In the genomic region with DNA sequence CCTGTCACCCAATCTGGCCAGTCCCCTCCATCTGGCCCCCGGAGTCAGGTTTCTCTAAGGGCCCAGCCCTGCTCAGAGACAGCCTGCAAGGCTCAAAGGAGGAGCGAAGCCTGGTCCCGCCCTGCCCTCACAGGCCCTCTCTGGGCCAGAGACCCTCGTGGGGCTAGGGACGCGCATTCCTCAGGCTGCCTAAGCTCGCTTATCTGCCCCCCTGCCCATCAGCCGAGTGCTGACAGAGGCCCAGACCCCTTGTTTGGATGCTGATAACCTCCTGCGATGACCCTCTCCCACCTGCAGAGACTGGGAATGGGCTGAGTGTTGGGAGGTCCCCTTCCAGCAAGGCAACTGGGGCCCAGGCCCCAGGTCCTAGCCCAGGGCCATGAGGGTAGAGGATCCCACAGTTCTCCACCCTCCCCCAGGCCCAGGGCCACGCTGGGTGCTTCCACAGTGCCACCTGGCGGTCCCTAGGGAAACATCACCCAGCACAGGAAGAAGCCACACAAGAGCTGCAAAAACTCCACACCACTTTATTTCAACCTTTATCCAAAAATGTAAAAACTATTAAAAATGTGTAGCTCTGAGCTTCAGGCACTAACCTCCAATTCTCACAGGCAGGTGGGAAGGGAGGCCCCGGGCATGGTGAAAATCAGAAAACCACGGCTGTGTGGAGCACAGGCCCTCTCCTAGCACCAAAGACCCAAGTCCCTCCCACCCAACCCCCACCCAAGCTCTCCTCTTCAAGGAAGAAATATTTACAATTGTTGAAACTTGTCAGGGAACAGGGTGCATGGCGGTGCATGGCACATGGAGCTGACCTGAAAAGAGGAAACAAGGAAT, we compare ENCODE assay signal across 8 cellular contexts. TPM values are rescaled to one million over a fixed set of nuclear protein-coding genes. Genes with fewer than 3 reads are reported as not detected.
A peak's percentile ranks its signal among the peaks of the same experiment; 100 is the strongest.
DNase-seq lines count a peak whose midpoint lies in the region; ATAC-seq and TF ChIP-seq lines count a peak whose summit lies in the region.

No MANE protein-coding gene starts in this region.

- peak; percentile 87 to 94 for TF ChIP-seq CTCF in brain (conservative IDR thresholded peaks at IDR 0.05)

- peaks cover 25% of the 10 kb centered on the region for H3K36me3 Mint-ChIP-seq in brain

- H3K4me1 Mint-ChIP-seq in brain: peaks cover 69% of the 10 kb centered on the region

- DNase-seq in Right ventricle myocardium inferior (ENCODE audit: missing footprints) (peak; percentile 80), cardiac septum (ENCODE audit: low spot score) (no peak), NCI-H146 (lab: John Stamatoyannopoulos, UW) (peak; percentile 49), UCSD-AML1 (lab: John Stamatoyannopoulos, UW; ENCODE audit: unreplicated experiment) (peak; percentile 70), islet precursor cell (peak; percentile 83)
- peak; percentile 76 for DNase-seq in stimulated activated CD4-positive, alpha-beta T cell treated with anti-CD3 and anti-CD28 coated beads, Interleukin-1b, Interleukin-23, amount 100 ng/mL, for 48 hours

- intact Hi-C loops in Right ventricle myocardium inferior (cut with DNase I): loop anchor here (1.0 to 5.0 kb wide), 3 partner anchors 36 to 569 kb away; a partner anchor contains a TSS
- intact Hi-C loops in cardiac septum (cut with DNase I): loop anchor here (2.0 kb wide), 1 partner anchor 178 kb away; no protein-coding TSS in a partner anchor

- peaks cover 56% of the 10 kb centered on the region for H3K27me3 Mint-ChIP-seq in brain

- ATAC-seq in Right ventricle myocardium inferior (no peak), HG03175 (IDR thresholded peaks at IDR 0.05; ENCODE audit: unreplicated experiment) (no peak)

- H3K9me3 Mint-ChIP-seq in brain: no peaks in the 10 kb centered on the region

- peak overlapping the region; percentile 43 to 100 (median 81) for H3K4me3 Mint-ChIP-seq in brain

- peak overlapping the region in 1 of 5 experiments; percentile 38 for H3K27ac Mint-ChIP-seq in brain

RNA-seq across cellular contexts. Expression of a gene that starts 2.2 kb away (rescaled TPM):
- total RNA-seq in Right ventricle myocardium inferior: 7.9 TPM
- total RNA-seq in cardiac septum: 8.9 TPM
- 25.6 TPM for polyA plus RNA-seq in brain (ENCODE audit: insufficient read depth, low read depth, low replicate concordance)

RNA-seq across cellular contexts. Expression of a gene that starts 5.1 kb away (rescaled TPM):
- total RNA-seq in Right ventricle myocardium inferior (not detected), cardiac septum (not detected)
- polyA plus RNA-seq in brain (ENCODE audit: insufficient read depth, low read depth, low replicate concordance): not detected

RNA-seq across cellular contexts. Expression of a gene that starts 37.2 kb away (rescaled TPM):
- 79.2 TPM for total RNA-seq in Right ventricle myocardium inferior
- total RNA-seq in cardiac septum: 77.6 TPM
- 29.0 TPM for polyA plus RNA-seq in brain (ENCODE audit: insufficient read depth, low read depth, low replicate concordance)
